In genomic region chr17:39083270-39083669, GRCh38 we compare ENCODE assay signal across 29 cellular contexts.
DNase-seq lines count a peak whose midpoint lies in the region; ATAC-seq, FAIRE-seq and TF ChIP-seq lines count a peak whose summit lies in the region.
"Had no signal": no experiment of that assay in that cellular context is flagged by ENCODE, and none has a peak within 500 bp of the region (broad histone marks: within the 10 kb centered on the region; RNA-seq: fewer than 3 reads in every experiment).

No MANE protein-coding gene starts in this region.

- no peak overlapping the region for H3K9ac ChIP-seq in parathyroid adenoma

- H3K27me3 ChIP-seq in breast epithelium: no peaks in the 10 kb centered on the region
- no peaks in the 10 kb centered on the region for H3K27me3 ChIP-seq in heart right ventricle
- no peaks in the 10 kb centered on the region for H3K27me3 ChIP-seq in parathyroid adenoma (ENCODE audit: control insufficient read depth, insufficient read depth, low read length)
- no peaks in the 10 kb centered on the region for H3K27me3 ChIP-seq in upper lobe of right lung
- H3K27me3 ChIP-seq: MG63, suprapubic skin had no signal

- H3K4me1 ChIP-seq in breast epithelium (no peaks in the 10 kb centered on the region), heart right ventricle (peaks cover 11 to 56% (median 30%) of the 10 kb centered on the region in 9 donors), parathyroid adenoma (peaks cover 30% of the 10 kb centered on the region), upper lobe of right lung (peaks cover 28% of the 10 kb centered on the region)

- POLR2A ChIA-PET in MCF 10A (lab: Yijun Ruan, JAX): interaction anchor here (0.5 to 0.7 kb wide), 2 partner anchors 40 to 258 kb away, joined by 3 read pairs; no protein-coding TSS in a partner anchor

- DNase-seq in breast epithelium (ENCODE audit: low spot score in 2 of 2) (no peak), MCF 10A (ENCODE audit: unreplicated experiment) (no peak), heart right ventricle (no peak), upper lobe of right lung (no peak), HTR-8/SVneo (ENCODE audit: insufficient read length, low spot score) (no peak), NCI-H82 (lab: John Stamatoyannopoulos, UW) (no peak)
- DNase-seq in effector memory CD8-positive, alpha-beta T cell: no peak
- DNase-seq: activated CD4-positive, CD25-positive, alpha-beta regulatory T cell treated with anti-CD3 and anti-CD28 coated beads, Interleukin-2, amount 50 U/mL, for 72 hours; activated effector memory CD4-positive, alpha-beta T cell treated with Interleukin-2 at 50 U/mL for 16 hours; Calu3; cerebellar nuclear complex; head of caudate nucleus; kidney glomerular epithelial cell; mesendoderm; MG63; naive B cell; NCI-H1105 treated with DMSO at 0.1 percent for 48 hours; NCI-H2029 treated with DMSO at 0.1 percent for 48 hours; NCI-H748 treated with DMSO at 0.1 percent for 48 hours; occipital lobe; RPMI8226; stimulated activated CD4-positive, alpha-beta T cell treated with anti-CD3 and anti-CD28 coated beads, Interleukin-12 subunit alpha, Interleukin-12 subunit beta, amount 100 ng/mL, for 4 hours; stimulated activated CD4-positive, alpha-beta T cell treated with anti-CD3 and anti-CD28 coated beads, Interleukin-4, amount 100 ng/mL, for 1 hour had no signal

- no peak overlapping the region for H3K27ac Mint-ChIP-seq in MCF 10A (ENCODE audit: low read depth, unreplicated experiment)
- no peak overlapping the region for H3K27ac Mint-ChIP-seq in effector memory CD8-positive, alpha-beta T cell
- H3K27ac Mint-ChIP-seq: naive B cell; T-helper 1 cell treated with Interleukin-12 subunit alpha and Interleukin-12 subunit beta and Interleukin-4 antibody, amounts not matched to agents 30 μg/mL and 1 μg/mL, for 36 hours had no signal

- peaks cover 23% of the 10 kb centered on the region for H3K27me3 Mint-ChIP-seq in MCF 10A (ENCODE audit: insufficient read depth, unreplicated experiment)
- no peaks in the 10 kb centered on the region for H3K27me3 Mint-ChIP-seq in effector memory CD8-positive, alpha-beta T cell

- intact Hi-C loops in breast epithelium (cut with DNase I; ENCODE audit: low total_unique reads): loop anchor here (1.0 kb wide), 1 partner anchor 30 kb away; no protein-coding TSS in a partner anchor
- intact Hi-C loops in MCF 10A (cut with micrococcal nuclease): no loop called here
- intact Hi-C loops in heart right ventricle (cut with DNase I): loop anchor here in 3 of 10 donors (5.0 to 10.0 kb wide), 2 partner anchors 52 to 69 kb away; partner anchors contain the start of gene PLXDC1 (in 1 of the 3)
- intact Hi-C loops in upper lobe of right lung (cut with DNase I): loop anchor here (10.0 kb wide), 1 partner anchor 52 kb away; no protein-coding TSS in a partner anchor

- no peaks in the 10 kb centered on the region for H3K4me1 Mint-ChIP-seq in MCF 10A (ENCODE audit: insufficient read depth, unreplicated experiment)
- H3K4me1 Mint-ChIP-seq in effector memory CD8-positive, alpha-beta T cell (ENCODE audit: low read depth in 2 of 2): peaks cover 2 to 5% of the 10 kb centered on the region in 2 donors
- H3K4me1 Mint-ChIP-seq: naive B cell had no signal

- WGBS in heart right ventricle, 2 donors: 62 to 83% methylated on average over 5 of the region's 5 CpGs

- H3K36me3 ChIP-seq in breast epithelium: no peaks in the 10 kb centered on the region
- H3K36me3 ChIP-seq in heart right ventricle: peaks cover 0 to 30% (median 0%) of the 10 kb centered on the region in 9 donors
- H3K36me3 ChIP-seq in parathyroid adenoma (ENCODE audit: control insufficient read depth, insufficient read depth, low read length): no peaks in the 10 kb centered on the region
- H3K36me3 ChIP-seq in upper lobe of right lung: no peaks in the 10 kb centered on the region
- H3K36me3 ChIP-seq: MG63, suprapubic skin had no signal

- H3K4me3 ChIP-seq in breast epithelium (no peak overlapping the region), heart right ventricle (no peak overlapping the region), parathyroid adenoma (ENCODE audit: low read depth, low read length) (no peak overlapping the region), upper lobe of right lung (no peak overlapping the region)
- H3K4me3 ChIP-seq: K562, MG63, suprapubic skin had no signal

- H3K36me3 Mint-ChIP-seq in MCF 10A (ENCODE audit: insufficient read depth, unreplicated experiment): no peaks in the 10 kb centered on the region
- H3K36me3 Mint-ChIP-seq in effector memory CD8-positive, alpha-beta T cell (ENCODE audit: insufficient read depth): no peaks in the 10 kb centered on the region
- H3K36me3 Mint-ChIP-seq: naive B cell had no signal

- no peaks in the 10 kb centered on the region for H3K79me2 ChIP-seq in parathyroid adenoma

- no peak overlapping the region for H2AFZ ChIP-seq in parathyroid adenoma

- H3K9me3 ChIP-seq in breast epithelium: no peaks in the 10 kb centered on the region
- no peaks in the 10 kb centered on the region for H3K9me3 ChIP-seq in heart right ventricle
- H3K9me3 ChIP-seq in parathyroid adenoma (ENCODE audit: control insufficient read depth, low read length): no peaks in the 10 kb centered on the region
- H3K9me3 ChIP-seq in upper lobe of right lung: no peaks in the 10 kb centered on the region
- H3K9me3 ChIP-seq: MG63, suprapubic skin had no signal

- BruUV-seq in MCF 10A (replicated peaks; lab: Mats Ljungman, UMichigan): no TSS peak

- no peak overlapping the region for H3K4me3 Mint-ChIP-seq in MCF 10A (ENCODE audit: unreplicated experiment)
- H3K4me3 Mint-ChIP-seq in effector memory CD8-positive, alpha-beta T cell: no peak overlapping the region
- H3K4me3 Mint-ChIP-seq: naive B cell; T-helper 1 cell treated with Interleukin-12 subunit alpha and Interleukin-12 subunit beta and Interleukin-4 antibody, amounts not matched to agents 30 μg/mL and 1 μg/mL, for 36 hours had no signal

- peak overlapping the region; percentile 33 to 79 for H3K27ac ChIP-seq in breast epithelium
- H3K27ac ChIP-seq in heart right ventricle: peak overlapping the region; percentile 51 to 91 (median 82)
- peak overlapping the region; percentile 30 for H3K27ac ChIP-seq in parathyroid adenoma
- H3K27ac ChIP-seq in upper lobe of right lung: peak overlapping the region; percentile 47
- H3K27ac ChIP-seq: 22Rv1, suprapubic skin had no signal

- ATAC-seq in heart right ventricle (peak in 3 of 8 donors; percentile 12 to 31 (median 20)), upper lobe of right lung (no peak)
- ATAC-seq in effector memory CD8-positive, alpha-beta T cell (replicated peaks): no peak
- ATAC-seq: K562 had no signal

- FAIRE-seq in HTR-8/SVneo (lab: Jason Lieb, UNC): no peak
- FAIRE-seq: H54, K562 had no signal

- TF ChIP-seq POLR2A in breast epithelium (IDR thresholded peaks at IDR 0.05): no peak

- CTCF ChIA-PET in MCF 10A (lab: Yijun Ruan, JAX): interaction anchor here (0.6 to 1.3 kb wide), 2 partner anchors 12 to 525 kb away, joined by 3 to 6 read pairs; no protein-coding TSS in a partner anchor

- no peak overlapping the region for H3K4me2 ChIP-seq in parathyroid adenoma (ENCODE audit: low read length)

- H3K9me3 Mint-ChIP-seq in MCF 10A (ENCODE audit: unreplicated experiment): no peaks in the 10 kb centered on the region
- H3K9me3 Mint-ChIP-seq in effector memory CD8-positive, alpha-beta T cell: no peaks in the 10 kb centered on the region
- H3K9me3 Mint-ChIP-seq: naive B cell; T-helper 1 cell treated with Interleukin-12 subunit alpha and Interleukin-12 subunit beta and Interleukin-4 antibody, amounts not matched to agents 30 μg/mL and 1 μg/mL, for 36 hours had no signal

- TF ChIP-seq CTCF in breast epithelium (IDR thresholded peaks at IDR 0.05) (no peak), MCF 10A (IDR thresholded peaks at IDR 0.05; ENCODE audit: unreplicated experiment) (no peak), heart right ventricle (IDR thresholded peaks at IDR 0.05) (no peak), parathyroid adenoma (IDR thresholded peaks at IDR 0.05) (no peak), upper lobe of right lung (IDR thresholded peaks at IDR 0.05) (no peak)

Comparison
In these comparisons a context has a peak if more than half of its experiments do, and no peak if none do; other contexts are left out.
1. H3K27ac ChIP-seq: peak in every context shown above with its lines; median percentile 82 in heart right ventricle; 56 in breast epithelium; 47 in upper lobe of right lung; 30 in parathyroid adenoma.